In genomic region chr4:106471151-106471550, GRCh38 we compare ENCODE assay signal across 28 cellular contexts.
"Had no signal": no experiment of that assay in that cellular context is flagged by ENCODE, and none has a peak within 500 bp of the region (broad histone marks: within the 10 kb centered on the region; RNA-seq: fewer than 3 reads in every experiment).

No MANE protein-coding gene starts in this region.

- H3K27ac ChIP-seq: colonic mucosa, coronary artery, dorsolateral prefrontal cortex, epithelial cell of prostate, esophagus muscularis mucosa, esophagus squamous epithelium, foreskin keratinocyte, gastrocnemius medialis, gastroesophageal sphincter, heart right ventricle had no signal

- H3K27me3 Mint-ChIP-seq: dendritic cell treated with granulocyte-macrophage colony-stimulating factor and Interleukin-4, amounts not matched to agents 40 ng/mL and 50 ng/mL, for 4 days; effector memory CD8-positive, alpha-beta T cell had no signal

- FAIRE-seq: colon, endometrium, endothelial cell of umbilical vein, frontal cortex had no signal

- H3K4me3 Mint-ChIP-seq: dendritic cell treated with granulocyte-macrophage colony-stimulating factor and Interleukin-4, amounts not matched to agents 40 ng/mL and 50 ng/mL, for 4 days; effector memory CD8-positive, alpha-beta T cell; endodermal cell had no signal

- H3K4me1 ChIP-seq: colonic mucosa, esophagus muscularis mucosa, esophagus squamous epithelium, foreskin keratinocyte, gastrocnemius medialis, gastroesophageal sphincter, heart right ventricle had no signal

- H3K9me3 Mint-ChIP-seq: endodermal cell had no signal

- DNase-seq: colonic mucosa; cortex of kidney; dermis blood vessel endothelial cell; effector CD4-positive, alpha-beta T cell; effector CD8-positive, alpha-beta T cell; effector memory CD4-positive, alpha-beta T cell; effector memory CD8-positive, alpha-beta T cell; endodermal cell; erythroblast; esophagus squamous epithelium; foreskin fibroblast; foreskin keratinocyte; foreskin melanocyte; gastrocnemius medialis; glutamatergic neuron; head of caudate nucleus; heart right ventricle had no signal

- ATAC-seq: effector memory CD8-positive, alpha-beta T cell; esophagus mucosa; foreskin keratinocyte; gastrocnemius medialis; gastroesophageal sphincter; heart right ventricle had no signal

- H3K27me3 ChIP-seq: colonic mucosa, esophagus squamous epithelium, foreskin keratinocyte, gastrocnemius medialis, gastroesophageal sphincter had no signal

- H3K36me3 ChIP-seq: colonic mucosa, esophagus muscularis mucosa, esophagus squamous epithelium, gastrocnemius medialis, gastroesophageal sphincter, heart right ventricle had no signal

- H3K4me3 ChIP-seq: colonic mucosa, coronary artery, dorsolateral prefrontal cortex, esophagus muscularis mucosa, esophagus squamous epithelium, gastrocnemius medialis, gastroesophageal sphincter, heart right ventricle had no signal

- H3K27ac Mint-ChIP-seq: dendritic cell treated with granulocyte-macrophage colony-stimulating factor and Interleukin-4, amounts not matched to agents 40 ng/mL and 50 ng/mL, for 4 days; effector memory CD8-positive, alpha-beta T cell; endodermal cell had no signal

- H3K9me3 ChIP-seq: colonic mucosa, esophagus muscularis mucosa, esophagus squamous epithelium, gastrocnemius medialis, gastroesophageal sphincter, heart right ventricle had no signal

- H3K4me1 Mint-ChIP-seq: endodermal cell had no signal
